Comparison of ENCODE assay signal across 1 cellular context in the genomic region with DNA sequence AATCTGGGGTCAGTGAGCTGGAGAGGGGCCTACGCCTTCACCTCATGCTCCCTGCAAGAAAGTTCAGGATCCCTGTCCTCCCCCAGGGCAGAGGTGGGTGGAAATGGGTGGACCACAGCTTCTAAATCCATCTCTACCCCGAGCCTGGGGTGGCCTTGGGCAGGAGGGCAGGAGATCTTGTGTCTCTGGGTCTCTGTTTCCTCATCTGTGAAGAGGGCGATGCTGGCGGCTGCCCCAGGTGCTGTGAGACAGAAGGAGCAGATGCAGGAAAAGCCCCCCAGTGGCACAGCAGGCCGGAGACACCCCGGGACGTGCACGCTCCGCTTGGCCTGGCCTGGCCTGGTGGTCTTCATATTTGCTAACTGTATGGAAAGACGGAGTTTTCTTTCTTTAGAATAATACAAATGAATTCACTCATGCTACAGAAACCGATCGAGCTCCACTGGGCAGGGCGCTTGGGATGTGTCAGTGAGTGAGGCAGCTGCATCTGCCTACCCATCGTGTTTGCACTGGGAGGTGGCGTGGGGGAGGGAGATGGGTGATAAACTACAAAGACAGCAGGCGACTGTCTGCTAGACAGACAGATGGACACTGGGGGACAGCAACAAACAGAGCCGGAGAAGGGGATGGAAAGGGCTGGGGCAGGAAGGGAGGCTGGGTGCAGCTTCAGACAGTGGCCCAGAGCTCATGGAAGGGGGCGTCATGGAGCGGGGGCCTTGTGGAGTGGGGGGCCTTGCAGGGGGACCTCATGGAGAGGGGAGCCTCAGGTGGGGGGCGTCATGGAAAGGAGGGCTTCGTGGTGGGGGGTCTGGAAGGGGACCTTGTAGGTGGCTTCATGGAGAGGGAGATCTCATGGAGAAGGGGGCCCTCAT.
TF ChIP-seq lines count a peak whose summit lies in the region.

No MANE protein-coding gene starts in this region.

TF ChIP-seq in HepG2, 621 proteins besides CTCF, POLR2A, EP300 and RAD21 (continued from another document):
- TF ChIP-seq, protein P1, sequence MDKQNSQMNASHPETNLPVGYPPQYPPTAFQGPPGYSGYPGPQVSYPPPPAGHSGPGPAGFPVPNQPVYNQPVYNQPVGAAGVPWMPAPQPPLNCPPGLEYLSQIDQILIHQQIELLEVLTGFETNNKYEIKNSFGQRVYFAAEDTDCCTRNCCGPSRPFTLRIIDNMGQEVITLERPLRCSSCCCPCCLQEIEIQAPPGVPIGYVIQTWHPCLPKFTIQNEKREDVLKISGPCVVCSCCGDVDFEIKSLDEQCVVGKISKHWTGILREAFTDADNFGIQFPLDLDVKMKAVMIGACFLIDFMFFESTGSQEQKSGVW (CRISPR knock-in tag; IDR thresholded peaks at IDR 0.05; ENCODE audit: borderline replicate concordance) = no peak
- TF ChIP-seq, protein P2, sequence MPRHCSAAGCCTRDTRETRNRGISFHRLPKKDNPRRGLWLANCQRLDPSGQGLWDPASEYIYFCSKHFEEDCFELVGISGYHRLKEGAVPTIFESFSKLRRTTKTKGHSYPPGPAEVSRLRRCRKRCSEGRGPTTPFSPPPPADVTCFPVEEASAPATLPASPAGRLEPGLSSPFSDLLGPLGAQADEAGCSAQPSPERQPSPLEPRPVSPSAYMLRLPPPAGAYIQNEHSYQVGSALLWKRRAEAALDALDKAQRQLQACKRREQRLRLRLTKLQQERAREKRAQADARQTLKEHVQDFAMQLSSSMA (CRISPR knock-in tag; IDR thresholded peaks at IDR 0.05) = no peak
- TF ChIP-seq SP1 (IDR thresholded peaks at IDR 0.05) (no peak), SP1 (CRISPR knock-in tag; IDR thresholded peaks at IDR 0.05) (no peak), ELF3 (CRISPR knock-in tag; IDR thresholded peaks at IDR 0.05) (no peak), MLLT10 (CRISPR knock-in tag; IDR thresholded peaks at IDR 0.05) (no peak), RORA (CRISPR knock-in tag; IDR thresholded peaks at IDR 0.05) (no peak)
- TF ChIP-seq, protein P3, sequence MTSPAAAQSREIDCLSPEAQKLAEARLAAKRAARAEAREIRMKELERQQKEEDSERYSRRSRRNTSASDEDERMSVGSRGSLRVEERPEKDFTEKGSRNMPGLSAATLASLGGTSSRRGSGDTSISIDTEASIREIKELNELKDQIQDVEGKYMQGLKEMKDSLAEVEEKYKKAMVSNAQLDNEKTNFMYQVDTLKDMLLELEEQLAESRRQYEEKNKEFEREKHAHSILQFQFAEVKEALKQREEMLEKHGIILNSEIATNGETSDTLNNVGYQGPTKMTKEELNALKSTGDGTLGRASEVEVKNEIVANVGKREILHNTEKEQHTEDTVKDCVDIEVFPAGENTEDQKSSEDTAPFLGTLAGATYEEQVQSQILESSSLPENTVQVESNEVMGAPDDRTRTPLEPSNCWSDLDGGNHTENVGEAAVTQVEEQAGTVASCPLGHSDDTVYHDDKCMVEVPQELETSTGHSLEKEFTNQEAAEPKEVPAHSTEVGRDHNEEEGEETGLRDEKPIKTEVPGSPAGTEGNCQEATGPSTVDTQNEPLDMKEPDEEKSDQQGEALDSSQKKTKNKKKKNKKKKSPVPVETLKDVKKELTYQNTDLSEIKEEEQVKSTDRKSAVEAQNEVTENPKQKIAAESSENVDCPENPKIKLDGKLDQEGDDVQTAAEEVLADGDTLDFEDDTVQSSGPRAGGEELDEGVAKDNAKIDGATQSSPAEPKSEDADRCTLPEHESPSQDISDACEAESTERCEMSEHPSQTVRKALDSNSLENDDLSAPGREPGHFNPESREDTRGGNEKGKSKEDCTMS (CRISPR knock-in tag; conservative IDR thresholded peaks at IDR 0.05) = no peak
